9 cellular contexts compared by ENCODE assay signal in the genomic region with DNA sequence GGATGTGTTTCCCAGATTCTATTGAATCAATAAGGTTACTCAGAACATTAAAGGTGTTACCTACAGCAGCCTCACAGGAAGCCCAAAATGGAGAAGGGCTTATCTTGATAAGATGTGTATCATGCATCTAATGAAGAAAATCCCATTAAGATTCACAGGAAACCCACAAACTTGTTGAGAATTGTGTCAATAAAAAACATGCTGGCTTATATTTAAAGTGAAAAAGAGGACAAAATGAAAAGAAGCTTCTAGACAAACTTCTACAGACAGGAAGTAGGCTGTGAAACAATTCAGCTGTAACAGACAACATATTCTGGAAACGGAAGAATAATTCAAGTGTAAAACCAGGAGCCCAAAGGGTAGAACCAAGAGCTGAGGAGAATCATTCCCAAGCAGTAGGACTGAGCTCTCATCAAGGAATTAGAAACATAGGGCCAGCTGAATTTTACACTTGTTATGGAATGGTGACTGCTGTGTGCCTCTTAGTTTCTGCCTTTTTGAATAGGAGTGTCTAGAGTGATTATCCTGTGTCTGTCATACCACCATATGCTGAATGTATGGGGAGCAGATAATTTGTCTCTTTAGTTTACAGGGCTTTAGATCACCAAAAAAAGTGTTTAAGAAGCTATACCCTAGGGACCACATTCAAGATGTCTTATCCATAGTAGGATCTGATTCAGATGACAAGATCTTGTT. TPM values are rescaled to one million over a fixed set of nuclear protein-coding genes. Genes with fewer than 3 reads are reported as not detected.
A peak's percentile ranks its signal among the peaks of the same experiment; 100 is the strongest.
DNase-seq lines count a peak whose midpoint lies in the region; ATAC-seq and TF ChIP-seq lines count a peak whose summit lies in the region.
"Had no signal": no experiment of that assay in that cellular context is flagged by ENCODE, and none has a peak within 500 bp of the region (broad histone marks: within the 10 kb centered on the region; RNA-seq: fewer than 3 reads in every experiment).

No MANE protein-coding gene starts in this region.

- H2BK5ac ChIP-seq in mesendoderm (ENCODE audit: low read length): no peak overlapping the region

- no peak overlapping the region for H2BK120ac ChIP-seq in mesendoderm (ENCODE audit: low read depth, low read length)

- DNase-seq in heart right ventricle (no peak), Right ventricle myocardium superior (no peak), mesendoderm (peak; percentile 47), GM19238 (ENCODE audit: insufficient read length, low spot score) (no peak), NCI-H2029 treated with DMSO at 0.1 percent for 48 hours (lab: John Stamatoyannopoulos, UW) (no peak), SW 1271 (lab: John Stamatoyannopoulos, UW) (no peak)
- DNase-seq in activated CD8-positive, alpha-beta T cell treated with anti-CD3 and anti-CD28 coated beads, Interleukin-2, amount 10 ng/mL, durations not matched to agents 7 days and 5 days: no peak
- DNase-seq in stimulated activated CD4-positive, alpha-beta T cell treated with anti-CD3 and anti-CD28 coated beads, Interleukin-4, amount 100 ng/mL, for 24 hours: no peak
- DNase-seq: NCI-H2029 had no signal

- no peak overlapping the region for H3K23ac ChIP-seq in mesendoderm (ENCODE audit: low read length)

- H3K27me3 Mint-ChIP-seq in activated CD8-positive, alpha-beta T cell treated with anti-CD3 and anti-CD28 coated beads, Interleukin-2, amount 10 ng/mL, durations not matched to agents 7 days and 5 days (ENCODE audit: low read depth): no peaks in the 10 kb centered on the region

- H3K4me1 ChIP-seq in heart right ventricle: peaks cover 9 to 90% (median 62%) of the 10 kb centered on the region in 9 donors
- H3K4me1 ChIP-seq in mesendoderm (ENCODE audit: control insufficient read depth, low read depth, low read length): peaks cover 7% of the 10 kb centered on the region

- H3K4ac ChIP-seq in mesendoderm (ENCODE audit: low read depth, low read length): no peak overlapping the region

- H3K36me3 ChIP-seq in heart right ventricle (peaks cover 0 to 32% (median 2%) of the 10 kb centered on the region in 9 donors), mesendoderm (ENCODE audit: control insufficient read depth, insufficient read depth, low read length) (no peaks in the 10 kb centered on the region)

- no peak overlapping the region for H3K4me3 ChIP-seq in heart right ventricle
- no peak overlapping the region for H3K4me3 ChIP-seq in mesendoderm (ENCODE audit: low read length)

- POLR2A ChIA-PET in activated CD8-positive, alpha-beta T cell treated with anti-CD3 and anti-CD28 coated beads, Interleukin-2, amount 10 ng/mL, durations not matched to agents 7 days and 5 days (lab: Charles Lee): interaction anchor here (0.7 to 3.7 kb wide), 2 partner anchors 10 to 150 kb away, joined by 3 to 29 read pairs; partner anchors contain the start of gene IMMT

- no peak for TF ChIP-seq CTCF in heart right ventricle (IDR thresholded peaks at IDR 0.05)

- H3K27ac ChIP-seq in heart right ventricle: peak overlapping the region in 8 of 10 donors; percentile 21 to 73 (median 60)
- no peak overlapping the region for H3K27ac ChIP-seq in mesendoderm (ENCODE audit: low read depth, low read length)

- H3K79me1 ChIP-seq in mesendoderm (ENCODE audit: low read length): peaks cover 13% of the 10 kb centered on the region

- peaks cover 42% of the 10 kb centered on the region for H3K36me3 Mint-ChIP-seq in activated CD8-positive, alpha-beta T cell treated with anti-CD3 and anti-CD28 coated beads, Interleukin-2, amount 10 ng/mL, durations not matched to agents 7 days and 5 days (ENCODE audit: low read depth)

- peak overlapping the region; percentile 58 for H3K4me3 Mint-ChIP-seq in activated CD8-positive, alpha-beta T cell treated with anti-CD3 and anti-CD28 coated beads, Interleukin-2, amount 10 ng/mL, durations not matched to agents 7 days and 5 days

- no peak overlapping the region for H3K18ac ChIP-seq in mesendoderm (ENCODE audit: low read length)

- H3K9me3 ChIP-seq in heart right ventricle: no peaks in the 10 kb centered on the region

- peak overlapping the region; percentile 11 for H3K56ac ChIP-seq in mesendoderm (ENCODE audit: low read length)

- WGBS in heart right ventricle, 2 donors: 13 to 21% methylated on average over 1 of the region's 1 CpG
- WGBS in mesendoderm (ENCODE audit: extremely low coverage, insufficient coverage, low lambda C conversion rate): no CpG with 5 or more reads among the region's 1 CpG

- CTCF ChIA-PET in activated CD8-positive, alpha-beta T cell treated with anti-CD3 and anti-CD28 coated beads, Interleukin-2, amount 10 ng/mL, durations not matched to agents 7 days and 5 days (lab: Charles Lee): interaction anchor here (0.8 to 3.4 kb wide), 6 partner anchors 9 to 608 kb away, joined by 3 to 23 read pairs (median 3); partner anchors contain the start of gene IMMT

- intact Hi-C loops in heart right ventricle (cut with DNase I) (no loop called here), Right ventricle myocardium superior (cut with DNase I) (no loop called here)

- no peak overlapping the region for H3K9ac ChIP-seq in mesendoderm (ENCODE audit: low read length)

- ATAC-seq in heart right ventricle (peak in 4 of 8 donors; percentile 16 to 45 (median 27)), Right ventricle myocardium superior (ENCODE audit: poor library complexity) (no peak)
- ATAC-seq in activated CD8-positive, alpha-beta T cell treated with anti-CD3 and anti-CD28 coated beads, Interleukin-2, amount 10 ng/mL, durations not matched to agents 7 days and 5 days: peak; percentile 69

- H4K5ac ChIP-seq in mesendoderm (ENCODE audit: low read length): peak overlapping the region; percentile 6

- peaks cover 73% of the 10 kb centered on the region for H3K4me1 Mint-ChIP-seq in activated CD8-positive, alpha-beta T cell treated with anti-CD3 and anti-CD28 coated beads, Interleukin-2, amount 10 ng/mL, durations not matched to agents 7 days and 5 days (ENCODE audit: low read depth)

- no peak overlapping the region for H2BK15ac ChIP-seq in mesendoderm (replicated peaks; ENCODE audit: low read depth)

- H3K9me3 Mint-ChIP-seq in activated CD8-positive, alpha-beta T cell treated with anti-CD3 and anti-CD28 coated beads, Interleukin-2, amount 10 ng/mL, durations not matched to agents 7 days and 5 days (ENCODE audit: insufficient read depth): no peaks in the 10 kb centered on the region

- peak overlapping the region; percentile 94 for H3K27ac Mint-ChIP-seq in activated CD8-positive, alpha-beta T cell treated with anti-CD3 and anti-CD28 coated beads, Interleukin-2, amount 10 ng/mL, durations not matched to agents 7 days and 5 days

- H4K8ac ChIP-seq in mesendoderm (ENCODE audit: low read depth, low read length): no peak overlapping the region

- H3K27me3 ChIP-seq in heart right ventricle (no peaks in the 10 kb centered on the region), mesendoderm (ENCODE audit: insufficient read depth, low read length, poor library complexity) (no peaks in the 10 kb centered on the region)

- no peak overlapping the region for H2AK5ac ChIP-seq in mesendoderm (ENCODE audit: low read length)

- no peak overlapping the region for H3K4me2 ChIP-seq in mesendoderm (ENCODE audit: low read length)

- H3K79me2 ChIP-seq in mesendoderm (ENCODE audit: control insufficient read depth, insufficient read depth, low read length): peaks cover 46% of the 10 kb centered on the region

RNA-seq across cellular contexts. Expression of gene IMMT, which starts 9.6 kb away (rescaled TPM):
- total RNA-seq in heart right ventricle (100 to 1,000 TPM; 211 to 333 (median 306) TPM), Right ventricle myocardium superior (301 TPM)
- polyA plus RNA-seq in heart right ventricle: 100 to 1,000 TPM in 1 of 2 donors, 10 to 100 TPM in 1; 48.2 to 135 TPM
- 100 to 1,000 TPM; 126 to 132 TPM for total RNA-seq in activated CD8-positive, alpha-beta T cell treated with anti-CD3 and anti-CD28 coated beads, Interleukin-2, amount 10 ng/mL, durations not matched to agents 7 days and 5 days
- 84.8 TPM for polyA plus RNA-seq in mesendoderm (2013, experiment 1 of 2)
- 85.9 TPM for polyA plus RNA-seq in mesendoderm (2013, experiment 2 of 2)

RNA-seq across cellular contexts. Expression of gene MRPL35, which starts 13.6 kb away (rescaled TPM):
- 100 to 1,000 TPM in 7 of 10 donors, 10 to 100 TPM in 3; 72.5 to 147 (median 113) TPM for total RNA-seq in heart right ventricle
- 10 to 100 TPM; 31.8 to 49.1 TPM for polyA plus RNA-seq in heart right ventricle
- total RNA-seq in Right ventricle myocardium superior: 86.5 TPM
- 10 to 100 TPM; 55.7 to 58.4 TPM for total RNA-seq in activated CD8-positive, alpha-beta T cell treated with anti-CD3 and anti-CD28 coated beads, Interleukin-2, amount 10 ng/mL, durations not matched to agents 7 days and 5 days
- polyA plus RNA-seq in mesendoderm (2013, experiment 1 of 2): 44.1 TPM
- 43.7 TPM for polyA plus RNA-seq in mesendoderm (2013, experiment 2 of 2)
